In the genomic region with DNA sequence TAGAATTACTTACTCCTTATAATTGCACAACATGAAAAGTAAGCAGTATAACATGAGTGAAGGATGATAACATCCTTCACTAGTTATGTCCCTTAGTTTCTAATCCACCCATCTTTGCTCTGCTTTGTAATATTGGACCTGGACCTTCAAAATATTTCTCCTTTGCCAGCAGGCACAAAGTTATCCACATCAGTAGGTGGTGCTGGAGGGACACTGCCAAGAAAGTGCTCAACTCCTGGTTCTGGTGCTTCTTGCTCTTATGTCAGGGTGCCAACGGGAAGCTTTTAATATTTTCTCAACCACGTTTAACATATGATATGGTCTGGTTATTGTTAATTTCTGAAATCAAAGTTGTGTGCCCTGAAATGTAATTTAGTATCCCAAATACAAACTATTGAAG, we compare ENCODE assay signal across 12 cellular contexts. TPM values are rescaled to one million over a fixed set of nuclear protein-coding genes. Genes with fewer than 3 reads are reported as not detected.
DNase-seq lines count a peak whose midpoint lies in the region; ATAC-seq and TF ChIP-seq lines count a peak whose summit lies in the region.
"Had no signal": no experiment of that assay in that cellular context is flagged by ENCODE, and none has a peak within 500 bp of the region (broad histone marks: within the 10 kb centered on the region; RNA-seq: fewer than 3 reads in every experiment).

No MANE protein-coding gene starts in this region.

- DNase-seq in NCI-H82 (lab: John Stamatoyannopoulos, UW) (peak; percentile 1), NCI-H82 treated with DMSO at 0.1 percent for 48 hours (lab: John Stamatoyannopoulos, UW; ENCODE audit: unreplicated experiment) (no peak), NCI-H69 (lab: John Stamatoyannopoulos, UW) (peak; percentile 13), retinal pigment epithelial cell (ENCODE audit: low read depth) (no peak), SKM-1 treated with dmso at 0.1 percent for 144 hours (lab: John Stamatoyannopoulos, UW; ENCODE audit: unreplicated experiment) (no peak)
- DNase-seq: activated CD4-positive, CD25-positive, alpha-beta regulatory T cell treated with anti-CD3 and anti-CD28 coated beads, Interleukin-2, amount 50 U/mL, for 72 hours; CD4-positive, alpha-beta T cell; dorsolateral prefrontal cortex; naive B cell had no signal

- H3K4me3 ChIP-seq in retinal pigment epithelial cell (ENCODE audit: low read length): no peak overlapping the region
- H3K4me3 ChIP-seq: dorsolateral prefrontal cortex had no signal

- peak; percentile 60 for TF ChIP-seq CTCF in retinal pigment epithelial cell (conservative IDR thresholded peaks at IDR 0.05; ENCODE audit: low read depth, low read length)

- ATAC-seq in esophagus mucosa: peak; percentile 32
- ATAC-seq in GM18868 (IDR thresholded peaks at IDR 0.05; ENCODE audit: unreplicated experiment): no peak
- ATAC-seq in GM18909 (IDR thresholded peaks at IDR 0.05; ENCODE audit: poor library complexity, unreplicated experiment): no peak

RNA-seq across cellular contexts. Expression of a gene that starts 49.1 kb away (rescaled TPM):
- total RNA-seq in esophagus mucosa: 90.7 TPM

Comparison
In these comparisons a context has a peak if more than half of its experiments do, and no peak if none do; other contexts are left out.
1. DNase-seq: peak in NCI-H82 (single experiment) and NCI-H69 (single experiment); none in NCI-H82 treated with DMSO at 0.1 percent for 48 hours (single experiment), retinal pigment epithelial cell (single experiment) and SKM-1 treated with dmso at 0.1 percent for 144 hours (single experiment).